In the genomic region with DNA sequence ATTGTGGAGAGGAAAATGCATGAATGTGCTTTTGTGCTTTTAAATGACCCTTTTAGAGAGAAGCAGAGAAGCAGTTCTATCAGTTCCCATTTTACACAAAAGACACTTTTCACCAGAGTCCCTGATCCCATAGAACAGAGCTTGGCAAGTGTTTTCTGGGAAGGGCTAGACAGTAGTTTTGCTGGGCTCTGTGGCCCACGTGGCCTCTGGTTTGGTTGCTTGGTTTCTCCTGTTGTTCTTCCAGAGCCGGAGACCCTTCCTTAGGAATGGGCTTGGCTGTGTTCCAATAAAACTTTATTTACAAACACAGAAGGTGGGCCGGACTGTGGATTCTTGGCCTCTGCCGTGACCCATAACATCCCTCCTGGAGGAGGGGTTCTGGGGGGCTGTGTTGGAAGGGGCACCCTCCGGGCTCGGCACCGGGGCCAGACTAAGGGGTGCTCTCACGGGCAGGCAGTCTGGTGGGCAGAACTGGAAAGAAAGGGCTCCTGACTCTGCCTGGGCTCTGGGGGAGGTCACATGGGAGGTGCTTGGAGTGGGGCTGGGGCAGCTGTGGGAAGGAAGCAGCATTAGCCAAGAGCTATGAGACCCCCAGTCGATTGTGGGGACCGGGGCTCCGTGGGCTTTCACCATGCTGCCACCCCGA, we compare ENCODE assay signal across 10 cellular contexts. TPM values are rescaled to one million over a fixed set of nuclear protein-coding genes. Genes with fewer than 3 reads are reported as not detected.
DNase-seq lines count a peak whose midpoint lies in the region; ATAC-seq lines count a peak whose summit lies in the region.
"Had no signal": no experiment of that assay in that cellular context is flagged by ENCODE, and none has a peak within 500 bp of the region (broad histone marks: within the 10 kb centered on the region; RNA-seq: fewer than 3 reads in every experiment).

No MANE protein-coding gene starts in this region.

- peaks cover 30 to 54% (median 54%) of the 10 kb centered on the region in 3 donors for H3K4me1 Mint-ChIP-seq in IgD-negative memory B cell

- no peaks in the 10 kb centered on the region for H3K9me3 Mint-ChIP-seq in IgD-negative memory B cell
- H3K9me3 Mint-ChIP-seq: dendritic cell treated with granulocyte-macrophage colony-stimulating factor and Interleukin-4, amounts not matched to agents 40 ng/mL and 50 ng/mL, for 4 days had no signal

- H3K27me3 Mint-ChIP-seq in IgD-negative memory B cell = no peaks in the 10 kb centered on the region

- peak overlapping the region; percentile 89 for H3K27ac ChIP-seq in cingulate gyrus (ENCODE audit: low read depth, low read length)

- no peak for ATAC-seq in GM19023 (IDR thresholded peaks at IDR 0.05; ENCODE audit: unreplicated experiment)
- ATAC-seq: PC-3 had no signal

- peak overlapping the region; percentile 97 to 98 (median 97) for H3K27ac Mint-ChIP-seq in IgD-negative memory B cell

- H3K36me3 Mint-ChIP-seq in IgD-negative memory B cell = peaks cover 1% of the 10 kb centered on the region

- DNase-seq in COLO829 (ENCODE audit: low spot score) (peak; percentile 67), pons (ENCODE audit: low spot score) (peak; percentile 96), SIG-M5 treated with dmso at 0.1 percent for 504 hours (lab: John Stamatoyannopoulos, UW; ENCODE audit: unreplicated experiment) (no peak)
- no peak for DNase-seq in stimulated activated CD4-positive, alpha-beta T cell treated with anti-CD3 and anti-CD28 coated beads, Interleukin-4, amount 100 ng/mL, for 4 hours
- DNase-seq: GDM1, PC-3 had no signal

- peak overlapping the region; percentile 48 to 92 (median 88) for H3K4me3 Mint-ChIP-seq in IgD-negative memory B cell
- H3K4me3 Mint-ChIP-seq: dendritic cell treated with granulocyte-macrophage colony-stimulating factor and Interleukin-4, amounts not matched to agents 40 ng/mL and 50 ng/mL, for 4 days had no signal

RNA-seq across cellular contexts. Expression of a gene that starts 3.2 kb away (rescaled TPM):
- 20.8 TPM for polyA plus RNA-seq in IgD-negative memory B cell

RNA-seq across cellular contexts. Expression of a gene that starts 3.3 kb away (rescaled TPM):
- polyA plus RNA-seq in IgD-negative memory B cell = 308 TPM

RNA-seq across cellular contexts. Expression of a gene that starts 23.8 kb away (rescaled TPM):
- polyA plus RNA-seq in IgD-negative memory B cell = 14.7 TPM

RNA-seq across cellular contexts. Expression of a gene that starts 28.3 kb away (rescaled TPM):
- polyA plus RNA-seq in IgD-negative memory B cell = not detected

RNA-seq across cellular contexts. Expression of a gene that starts 49.7 kb away (rescaled TPM):
- 0.26 TPM for polyA plus RNA-seq in IgD-negative memory B cell

Comparison
In these comparisons a context has a peak if more than half of its experiments do, and no peak if none do; other contexts are left out.
1. DNase-seq: peak in COLO829 (single experiment) and pons (single experiment); none in SIG-M5 treated with dmso at 0.1 percent for 504 hours (single experiment) and stimulated activated CD4-positive, alpha-beta T cell treated with anti-CD3 and anti-CD28 coated beads, Interleukin-4, amount 100 ng/mL, for 4 hours (0 of 2).